9 cellular contexts compared by ENCODE assay signal in genomic region chr9:78132688-78133033, GRCh38.
DNase-seq lines count a peak whose midpoint lies in the region; ATAC-seq and TF ChIP-seq lines count a peak whose summit lies in the region.
"Had no signal": no experiment of that assay in that cellular context is flagged by ENCODE, and none has a peak within 500 bp of the region (broad histone marks: within the 10 kb centered on the region; RNA-seq: fewer than 3 reads in every experiment).

No MANE protein-coding gene starts in this region.

- intact Hi-C loops in ascending aorta (cut with DNase I) = no loop called here

- H3K27me3 ChIP-seq in ascending aorta (no peaks in the 10 kb centered on the region), muscle layer of duodenum (ENCODE audit: low read depth, low read length) (no peaks in the 10 kb centered on the region)

- peak overlapping the region; percentile 39 to 47 for H3K4me3 ChIP-seq in ascending aorta
- peak overlapping the region; percentile 28 to 54 for H3K4me3 ChIP-seq in muscle layer of duodenum (ENCODE audit: low read depth in 1 of 2, low read length in 2 of 2)

- no peaks in the 10 kb centered on the region for H3K9me3 ChIP-seq in ascending aorta
- H3K9me3 ChIP-seq in muscle layer of duodenum (ENCODE audit: control insufficient read depth in 1 of 2, low read length in 2 of 2) = no peaks in the 10 kb centered on the region

- H3K27ac ChIP-seq in ascending aorta (no peak overlapping the region), muscle layer of duodenum (ENCODE audit: low read length) (no peak overlapping the region)

- peaks cover 0 to 4% of the 10 kb centered on the region in 2 donors for H3K4me1 ChIP-seq in ascending aorta
- no peaks in the 10 kb centered on the region for H3K4me1 ChIP-seq in muscle layer of duodenum (ENCODE audit: control insufficient read depth in 1 of 2, insufficient read depth in 2 of 2, low read length in 2 of 2)

- DNase-seq in DMS53 treated with DMSO at 0.1 percent for 48 hours (lab: John Stamatoyannopoulos, UW; ENCODE audit: unreplicated experiment) (peak; percentile 9), M059J (ENCODE audit: low read depth) (peak; percentile 18), ascending aorta (ENCODE audit: low spot score in 2 of 2) (no peak), AG08396 (ENCODE audit: low spot score) (no peak), foreskin melanocyte (no peak)
- no peak for DNase-seq in stimulated activated CD8-positive, alpha-beta memory T cell treated with anti-CD3 and anti-CD28 coated beads, Interleukin-4, amount 100 ng/mL, for 48 hours
- DNase-seq: NCI-H510A had no signal

- TF ChIP-seq CTCF in ascending aorta (IDR thresholded peaks at IDR 0.05) = no peak

- H3K36me3 ChIP-seq in ascending aorta (no peaks in the 10 kb centered on the region), muscle layer of duodenum (ENCODE audit: control insufficient read depth in 1 of 2, insufficient read depth in 2 of 2, low read length in 2 of 2) (no peaks in the 10 kb centered on the region)

- ATAC-seq in GM18519 (IDR thresholded peaks at IDR 0.05; ENCODE audit: low FRiP score, unreplicated experiment) = no peak

Comparison
In these comparisons a context has a peak if more than half of its experiments do, and no peak if none do; other contexts are left out.
1. DNase-seq: peak in DMS53 treated with DMSO at 0.1 percent for 48 hours (single experiment) and M059J (single experiment); none in ascending aorta (0 of 2), AG08396 (single experiment), foreskin melanocyte (single experiment) and stimulated activated CD8-positive, alpha-beta memory T cell treated with anti-CD3 and anti-CD28 coated beads, Interleukin-4, amount 100 ng/mL, for 48 hours (single experiment).